ENCODE assay signal across 10 cellular contexts in genomic region chr11:32334822-32335221, GRCh38.
DNase-seq lines count a peak whose midpoint lies in the region; ATAC-seq and TF ChIP-seq lines count a peak whose summit lies in the region.
"Had no signal": no experiment of that assay in that cellular context is flagged by ENCODE, and none has a peak within 500 bp of the region (broad histone marks: within the 10 kb centered on the region; RNA-seq: fewer than 3 reads in every experiment).

No MANE protein-coding gene starts in this region.

- no peak overlapping the region for H3K27ac Mint-ChIP-seq in activated CD4-positive, alpha-beta T cell treated with anti-CD3 and anti-CD28 coated beads for 36 hours
- no peak overlapping the region for H3K27ac Mint-ChIP-seq in activated CD4-positive, alpha-beta T cell treated with anti-CD3 and anti-CD28 coated beads, Interleukin-2, amount 10 ng/mL, durations not matched to agents 7 days and 5 days
- H3K27ac Mint-ChIP-seq: CD4-positive, alpha-beta T cell had no signal

- no peak overlapping the region for H3K4me3 ChIP-seq in coronary artery
- H3K4me3 ChIP-seq: adrenal gland had no signal

- H3K4me3 Mint-ChIP-seq in activated CD4-positive, alpha-beta T cell treated with anti-CD3 and anti-CD28 coated beads for 36 hours: no peak overlapping the region
- H3K4me3 Mint-ChIP-seq in activated CD4-positive, alpha-beta T cell treated with anti-CD3 and anti-CD28 coated beads, Interleukin-2, amount 10 ng/mL, durations not matched to agents 7 days and 5 days: no peak overlapping the region
- H3K4me3 Mint-ChIP-seq: CD4-positive, alpha-beta T cell had no signal

- H3K9me3 Mint-ChIP-seq in activated CD4-positive, alpha-beta T cell treated with anti-CD3 and anti-CD28 coated beads for 36 hours (ENCODE audit: low read depth): no peaks in the 10 kb centered on the region
- H3K9me3 Mint-ChIP-seq in activated CD4-positive, alpha-beta T cell treated with anti-CD3 and anti-CD28 coated beads, Interleukin-2, amount 10 ng/mL, durations not matched to agents 7 days and 5 days: peaks cover 4% of the 10 kb centered on the region
- H3K9me3 Mint-ChIP-seq: CD4-positive, alpha-beta T cell had no signal

- no peak overlapping the region for H3K27ac ChIP-seq in coronary artery
- H3K27ac ChIP-seq: adrenal gland had no signal

- peak; percentile 55 for DNase-seq in activated CD4-positive, alpha-beta T cell treated with anti-CD3 and anti-CD28 coated beads for 36 hours
- DNase-seq in activated CD4-positive, alpha-beta T cell treated with anti-CD3 and anti-CD28 coated beads, Interleukin-2, amount 10 ng/mL, durations not matched to agents 7 days and 5 days: no peak
- peak; percentile 35 for DNase-seq in NAMALWA (ENCODE audit: low spot score)
- peak; percentile 76 for DNase-seq in ecto neural progenitor cell (ENCODE audit: low spot score)
- peak; percentile 50 for DNase-seq in stimulated activated CD4-positive, alpha-beta T cell treated with anti-CD3 and anti-CD28 coated beads, Interleukin-15, amount 100 ng/mL, for 24 hours
- no peak for DNase-seq in coronary artery (ENCODE audit: low spot score)
- DNase-seq: adrenal gland; CD4-positive, alpha-beta T cell had no signal

- peaks cover 13% of the 10 kb centered on the region for H3K4me1 Mint-ChIP-seq in activated CD4-positive, alpha-beta T cell treated with anti-CD3 and anti-CD28 coated beads for 36 hours
- H3K4me1 Mint-ChIP-seq in activated CD4-positive, alpha-beta T cell treated with anti-CD3 and anti-CD28 coated beads, Interleukin-2, amount 10 ng/mL, durations not matched to agents 7 days and 5 days: peaks cover 13% of the 10 kb centered on the region

- peaks cover 36% of the 10 kb centered on the region for H3K27me3 Mint-ChIP-seq in activated CD4-positive, alpha-beta T cell treated with anti-CD3 and anti-CD28 coated beads for 36 hours
- peaks cover 33% of the 10 kb centered on the region for H3K27me3 Mint-ChIP-seq in activated CD4-positive, alpha-beta T cell treated with anti-CD3 and anti-CD28 coated beads, Interleukin-2, amount 10 ng/mL, durations not matched to agents 7 days and 5 days

- POLR2A ChIA-PET in activated CD4-positive, alpha-beta T cell treated with anti-CD3 and anti-CD28 coated beads for 36 hours (lab: Charles Lee): no interaction called here
- POLR2A ChIA-PET in activated CD4-positive, alpha-beta T cell treated with anti-CD3 and anti-CD28 coated beads, Interleukin-2, amount 10 ng/mL, durations not matched to agents 7 days and 5 days (lab: Charles Lee): no interaction called here

- ATAC-seq in activated CD4-positive, alpha-beta T cell treated with anti-CD3 and anti-CD28 coated beads for 36 hours: no peak
- ATAC-seq in HG03135 (IDR thresholded peaks at IDR 0.05; ENCODE audit: unreplicated experiment) (no peak), HG03432 (IDR thresholded peaks at IDR 0.05; ENCODE audit: unreplicated experiment) (no peak)

- H3K36me3 Mint-ChIP-seq in activated CD4-positive, alpha-beta T cell treated with anti-CD3 and anti-CD28 coated beads for 36 hours (ENCODE audit: low read depth): no peaks in the 10 kb centered on the region
- no peaks in the 10 kb centered on the region for H3K36me3 Mint-ChIP-seq in activated CD4-positive, alpha-beta T cell treated with anti-CD3 and anti-CD28 coated beads, Interleukin-2, amount 10 ng/mL, durations not matched to agents 7 days and 5 days (ENCODE audit: low read depth)

- no peak for TF ChIP-seq CTCF in coronary artery (IDR thresholded peaks at IDR 0.05)

- CTCF ChIA-PET in activated CD4-positive, alpha-beta T cell treated with anti-CD3 and anti-CD28 coated beads for 36 hours (lab: Charles Lee): interaction anchor here (0.6 to 1.7 kb wide), 6 partner anchors 9 to 972 kb away, joined by 3 to 5 read pairs (median 4); no protein-coding TSS in a partner anchor
- CTCF ChIA-PET in activated CD4-positive, alpha-beta T cell treated with anti-CD3 and anti-CD28 coated beads, Interleukin-2, amount 10 ng/mL, durations not matched to agents 7 days and 5 days (lab: Charles Lee): interaction anchor here (1.1 to 1.3 kb wide), 2 partner anchors 9 to 11 kb away, joined by 3 to 6 read pairs; no protein-coding TSS in a partner anchor

- intact Hi-C loops in activated CD4-positive, alpha-beta T cell treated with anti-CD3 and anti-CD28 coated beads for 36 hours (cut with DNase I, micrococcal nuclease): loop anchor here in 1 of 2 experiments (5.0 kb wide), 1 partner anchor 92 kb away; no protein-coding TSS in a partner anchor

Comparison
In these comparisons a context has a peak if more than half of its experiments do, and no peak if none do; other contexts are left out.
1. DNase-seq: peak in activated CD4-positive, alpha-beta T cell treated with anti-CD3 and anti-CD28 coated beads for 36 hours (single experiment), NAMALWA (single experiment), ecto neural progenitor cell (single experiment) and stimulated activated CD4-positive, alpha-beta T cell treated with anti-CD3 and anti-CD28 coated beads, Interleukin-15, amount 100 ng/mL, for 24 hours (single experiment); none in activated CD4-positive, alpha-beta T cell treated with anti-CD3 and anti-CD28 coated beads, Interleukin-2, amount 10 ng/mL, durations not matched to agents 7 days and 5 days (single experiment) and coronary artery (single experiment).